Comparison of ENCODE assay signal across 8 cellular contexts in the genomic region with DNA sequence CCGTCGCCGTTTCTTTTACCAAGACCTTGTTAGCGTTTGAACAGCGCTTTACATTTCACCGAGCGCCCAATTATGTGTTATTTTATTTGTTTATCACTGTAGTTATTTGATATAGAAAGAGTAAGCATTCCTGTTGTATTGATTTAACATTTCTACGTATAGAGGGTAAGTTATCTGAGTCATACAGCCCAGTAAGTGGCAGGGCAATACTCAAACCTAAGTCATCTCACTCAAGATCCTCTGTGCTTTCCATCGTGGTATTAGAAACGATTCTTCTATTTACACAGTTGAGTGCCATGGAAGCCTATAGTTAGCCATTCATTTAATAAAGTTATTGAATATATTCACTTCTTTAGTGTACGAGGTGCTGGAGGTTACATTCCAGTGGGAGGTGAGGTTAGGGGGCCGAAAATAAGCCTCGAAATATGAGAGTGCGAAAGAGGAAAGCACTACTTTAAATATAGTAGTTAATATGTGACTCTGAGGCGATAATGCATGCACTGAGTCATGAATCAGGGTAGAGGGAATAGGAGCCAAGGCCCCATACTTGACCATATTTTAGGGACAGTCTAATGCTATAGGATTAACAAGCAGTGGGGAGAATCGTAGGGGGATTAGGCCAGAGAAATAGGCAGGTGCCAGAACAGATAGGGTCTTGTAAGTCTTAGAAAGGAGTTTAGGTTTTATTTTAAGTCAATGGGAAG. TPM values are rescaled to one million over a fixed set of nuclear protein-coding genes. Genes with fewer than 3 reads are reported as not detected.
DNase-seq lines count a peak whose midpoint lies in the region; ATAC-seq, FAIRE-seq and TF ChIP-seq lines count a peak whose summit lies in the region.

No MANE protein-coding gene starts in this region.

- H3K9me3 Mint-ChIP-seq in endothelial cell (ENCODE audit: unreplicated experiment) = no peaks in the 10 kb centered on the region

- H4K20me1 ChIP-seq in DND-41 (ENCODE audit: insufficient read depth, low read length) = no peaks in the 10 kb centered on the region

- H3K27ac Mint-ChIP-seq in endothelial cell (ENCODE audit: unreplicated experiment) = peak overlapping the region; percentile 97

- DNase-seq in DND-41 (no peak), NCI-H82 (lab: John Stamatoyannopoulos, UW) (peak; percentile 63), endothelial cell (ENCODE audit: low spot score) (no peak), pancreas (no peak), NCI-H1694 (lab: John Stamatoyannopoulos, UW) (no peak), Ammon's horn (ENCODE audit: low spot score) (no peak), 8988T (no peak)

- 5 to 6% methylated on average over 16 of the region's 16 CpGs for WGBS in pancreas, 2 donors

- H3K79me2 ChIP-seq in DND-41 (ENCODE audit: insufficient read depth, low read length) = peaks cover 79% of the 10 kb centered on the region

- H2AFZ ChIP-seq in DND-41 (ENCODE audit: low read depth, low read length) = peak overlapping the region; percentile 98

- ATAC-seq in DND-41 (ENCODE audit: insufficient read depth, low read depth) (no peak), pancreas (no peak), HG02938 (IDR thresholded peaks at IDR 0.05; ENCODE audit: unreplicated experiment) (no peak)

- peak overlapping the region; percentile 89 for H3K4me2 ChIP-seq in DND-41 (ENCODE audit: insufficient read depth, low read length)

- TF ChIP-seq CTCF in DND-41 (IDR thresholded peaks at IDR 0.05; ENCODE audit: borderline replicate concordance, extremely low read depth, low read length, poor library complexity, severe bottlenecking) (no peak), endothelial cell (IDR thresholded peaks at IDR 0.05; ENCODE audit: unreplicated experiment) (no peak), pancreas (IDR thresholded peaks at IDR 0.05) (no peak)

- H3K36me3 Mint-ChIP-seq in endothelial cell (ENCODE audit: low read depth, unreplicated experiment) = no peaks in the 10 kb centered on the region

- H3K27me3 ChIP-seq in DND-41 (ENCODE audit: insufficient read depth, low read length, poor library complexity) = no peaks in the 10 kb centered on the region
- no peaks in the 10 kb centered on the region for H3K27me3 ChIP-seq in pancreas

- peaks cover 8% of the 10 kb centered on the region for H3K4me1 Mint-ChIP-seq in endothelial cell (ENCODE audit: unreplicated experiment)

- peak overlapping the region; percentile 88 for H3K9ac ChIP-seq in DND-41 (ENCODE audit: low read depth, low read length)

- peak overlapping the region; percentile 97 for H3K4me3 Mint-ChIP-seq in endothelial cell (ENCODE audit: unreplicated experiment)

- peak overlapping the region; percentile 44 to 63 for H3K4me3 ChIP-seq in DND-41 (ENCODE audit: low read depth in 1 of 2, low read length in 2 of 2)
- peak overlapping the region; percentile 48 to 88 (median 70) for H3K4me3 ChIP-seq in pancreas

- intact Hi-C loops in pancreas (cut with DNase I) = no loop called here

- H3K27ac ChIP-seq in DND-41 (ENCODE audit: low read length) = peak overlapping the region; percentile 98
- no peak overlapping the region for H3K27ac ChIP-seq in pancreas

- peaks cover 42% of the 10 kb centered on the region for H3K36me3 ChIP-seq in DND-41 (ENCODE audit: insufficient read depth, low read length)
- no peaks in the 10 kb centered on the region for H3K36me3 ChIP-seq in pancreas

- no peak for FAIRE-seq in pancreas (lab: Jason Lieb, UNC)

- no peaks in the 10 kb centered on the region for H3K9me3 ChIP-seq in DND-41 (ENCODE audit: insufficient read depth, low read length, severe bottlenecking)
- no peaks in the 10 kb centered on the region for H3K9me3 ChIP-seq in pancreas

- peaks cover 2% of the 10 kb centered on the region for H3K27me3 Mint-ChIP-seq in endothelial cell (ENCODE audit: unreplicated experiment)

- H3K4me1 ChIP-seq in DND-41 (ENCODE audit: insufficient read depth, low read length) (peaks cover 46% of the 10 kb centered on the region), pancreas (peaks cover 5 to 16% (median 13%) of the 10 kb centered on the region in 3 donors)

RNA-seq across cellular contexts. Expression of gene RAD51AP1, which starts 0.6 kb away (rescaled TPM):
- 12.5 TPM for total RNA-seq in endothelial cell (ENCODE audit: unreplicated experiment)
- total RNA-seq in pancreas = 1 to 10 TPM in 2 of 6 donors, under 1 TPM in 3, not detected in 1; 0.28 to 1.7 (median 0.93) TPM
- polyA plus RNA-seq in pancreas = under 1 TPM; 0.11 to 0.99 TPM

RNA-seq across cellular contexts. Expression of gene DYRK4, which starts 22.7 kb away (rescaled TPM):
- total RNA-seq in endothelial cell (ENCODE audit: unreplicated experiment) = 188 TPM
- total RNA-seq in pancreas = 10 to 100 TPM; 15.2 to 23.7 (median 18.5) TPM
- polyA plus RNA-seq in pancreas = 10 to 100 TPM; 38.7 to 50.2 TPM
